In the genomic region with DNA sequence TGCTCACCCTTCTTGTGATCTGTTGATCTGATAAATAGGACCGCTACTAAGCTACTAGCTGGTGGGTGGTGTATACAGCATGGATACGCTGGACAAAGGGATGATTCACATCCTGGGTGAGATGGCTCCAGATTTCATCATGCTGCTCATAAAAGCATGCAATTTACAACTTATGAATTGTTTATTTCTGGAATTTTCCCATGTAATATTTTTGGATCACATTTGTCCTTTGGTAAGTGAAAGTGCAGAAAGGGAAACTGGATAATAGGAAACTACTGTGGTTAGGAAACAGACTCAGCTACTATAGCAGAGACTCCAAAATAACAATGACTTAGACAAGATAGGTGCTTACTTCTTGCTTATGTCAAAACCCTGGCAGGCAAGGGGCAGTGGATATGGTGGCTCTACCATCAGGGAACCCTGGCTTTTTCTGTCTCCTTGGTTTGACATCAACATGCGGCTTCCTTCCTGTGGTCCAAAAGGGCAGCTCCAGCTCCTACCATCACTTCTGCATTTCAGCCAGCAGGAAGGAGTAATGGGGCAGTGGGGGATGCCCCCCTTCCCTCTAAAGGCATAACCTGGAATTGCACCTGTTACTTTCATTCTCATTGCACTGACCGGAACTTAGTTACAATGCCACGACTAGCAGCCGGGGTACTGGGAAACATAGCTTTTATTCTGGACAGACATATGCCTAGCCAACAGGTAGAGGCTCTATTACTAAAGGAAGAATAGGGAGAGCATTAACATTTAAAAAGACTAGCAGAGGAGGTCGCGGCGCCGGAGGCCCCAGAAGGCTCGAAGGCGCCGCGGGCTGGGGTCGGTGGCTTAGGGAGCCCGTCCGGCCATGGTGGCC, we compare ENCODE assay signal across 1 cellular context.
A peak's percentile ranks its signal among the peaks of the same experiment; 100 is the strongest.
TF ChIP-seq lines count a peak whose summit lies in the region.

No MANE protein-coding gene starts in this region.

TF ChIP-seq in K562, 482 proteins besides CTCF, POLR2A, EP300 and RAD21 (continued from another document and continues in another):
- TF ChIP-seq, protein P1, sequence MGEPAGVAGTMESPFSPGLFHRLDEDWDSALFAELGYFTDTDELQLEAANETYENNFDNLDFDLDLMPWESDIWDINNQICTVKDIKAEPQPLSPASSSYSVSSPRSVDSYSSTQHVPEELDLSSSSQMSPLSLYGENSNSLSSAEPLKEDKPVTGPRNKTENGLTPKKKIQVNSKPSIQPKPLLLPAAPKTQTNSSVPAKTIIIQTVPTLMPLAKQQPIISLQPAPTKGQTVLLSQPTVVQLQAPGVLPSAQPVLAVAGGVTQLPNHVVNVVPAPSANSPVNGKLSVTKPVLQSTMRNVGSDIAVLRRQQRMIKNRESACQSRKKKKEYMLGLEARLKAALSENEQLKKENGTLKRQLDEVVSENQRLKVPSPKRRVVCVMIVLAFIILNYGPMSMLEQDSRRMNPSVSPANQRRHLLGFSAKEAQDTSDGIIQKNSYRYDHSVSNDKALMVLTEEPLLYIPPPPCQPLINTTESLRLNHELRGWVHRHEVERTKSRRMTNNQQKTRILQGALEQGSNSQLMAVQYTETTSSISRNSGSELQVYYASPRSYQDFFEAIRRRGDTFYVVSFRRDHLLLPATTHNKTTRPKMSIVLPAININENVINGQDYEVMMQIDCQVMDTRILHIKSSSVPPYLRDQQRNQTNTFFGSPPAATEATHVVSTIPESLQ (CRISPR knock-in tag; IDR thresholded peaks at IDR 0.05), result no peak
- TF ChIP-seq IFI16 (CRISPR knock-in tag; IDR thresholded peaks at IDR 0.05) (no peak), ELK1 (CRISPR knock-in tag; IDR thresholded peaks at IDR 0.05) (no peak), ZNF75A (CRISPR knock-in tag; IDR thresholded peaks at IDR 0.05) (no peak), TEAD4 (IDR thresholded peaks at IDR 0.05; ENCODE audit: low read length) (peak; percentile 17; the same call in 1 of the 2 replicates), TEAD4 (CRISPR knock-in tag; IDR thresholded peaks at IDR 0.05; ENCODE audit: borderline replicate concordance) (no peak), NR2C1 (IDR thresholded peaks at IDR 0.05) (no peak), NR2C1 (tag; IDR thresholded peaks at IDR 0.05) (peak; percentile 11; the same call in 1 of the 2 replicates), BRD9 (IDR thresholded peaks at IDR 0.05; ENCODE audit: low read depth, partially characterized antibody) (no peak), NONO (IDR thresholded peaks at IDR 0.05; ENCODE audit: low read depth in 2 of 2, low read length in 1 of 2) (no peak), NFYB (IDR thresholded peaks at IDR 0.05; ENCODE audit: extremely low read depth, insufficient read length) (no peak), PATZ1 (CRISPR knock-in tag; IDR thresholded peaks at IDR 0.05; ENCODE audit: borderline replicate concordance) (no peak), PURB (CRISPR knock-in tag; IDR thresholded peaks at IDR 0.05; ENCODE audit: low read depth) (no peak), HNRNPK (IDR thresholded peaks at IDR 0.05; ENCODE audit: low read depth, low read length, poor library complexity, severe bottlenecking) (no peak), HDAC8 (tag; IDR thresholded peaks at IDR 0.05) (peak; percentile 31; the same call in 1 of the 2 replicates), COPS2 (conservative IDR thresholded peaks at IDR 0.05) (no peak), CEBPG (CRISPR knock-in tag; IDR thresholded peaks at IDR 0.05) (peak; percentile 91), CEBPG (tag; conservative IDR thresholded peaks at IDR 0.05 in 1 of 2, IDR thresholded peaks at IDR 0.05 in 1 of 2) (peak; percentile 82 to 99), ESRRA (IDR thresholded peaks at IDR 0.05; ENCODE audit: borderline replicate concordance, low read depth) (no peak), ZNF121 (CRISPR knock-in tag; conservative IDR thresholded peaks at IDR 0.05) (no peak), TBL1XR1 (IDR thresholded peaks at IDR 0.05; ENCODE audit: low read length in 2 of 2) (no peak), PHF20 (IDR thresholded peaks at IDR 0.05; ENCODE audit: partially characterized antibody) (no peak), HMGXB4 (CRISPR knock-in tag; IDR thresholded peaks at IDR 0.05) (no peak), HNRNPL (IDR thresholded peaks at IDR 0.05; ENCODE audit: low read depth, low read length) (no peak), SPI1 (IDR thresholded peaks at IDR 0.05; ENCODE audit: borderline replicate concordance, low read depth, low read length) (peak; percentile 78), ZNF316 (IDR thresholded peaks at IDR 0.05) (no peak), SMARCC2 (IDR thresholded peaks at IDR 0.05; ENCODE audit: low read depth) (no peak), ETV1 (tag; conservative IDR thresholded peaks at IDR 0.05; ENCODE audit: low read depth) (peak; percentile 70), CBX1 (IDR thresholded peaks at IDR 0.05; ENCODE audit: low read depth) (no peak), FUS (optimal IDR thresholded peaks at IDR 0.05; ENCODE audit: low read depth, low read length) (no peak), MIER1 (IDR thresholded peaks at IDR 0.05; ENCODE audit: low read depth) (no peak), NR2F6 (CRISPR knock-in tag; IDR thresholded peaks at IDR 0.05) (no peak), RAD51 (IDR thresholded peaks at IDR 0.05; ENCODE audit: borderline replicate concordance, low read depth) (no peak), SMARCB1 (IDR thresholded peaks at IDR 0.05; ENCODE audit: insufficient read length, low read depth) (no peak), ARID3A (IDR thresholded peaks at IDR 0.05; ENCODE audit: borderline replicate concordance, low read depth, low read length) (no peak), SMAD1 (IDR thresholded peaks at IDR 0.05; ENCODE audit: low read depth, low read length, partially characterized antibody) (no peak), ZNF3 (CRISPR knock-in tag; IDR thresholded peaks at IDR 0.05) (no peak), FOXO4 (CRISPR knock-in tag; IDR thresholded peaks at IDR 0.05) (0 out of 2 replicates have a peak, but pooled peaks have one; percentile 3), STAT5B (CRISPR knock-in tag; IDR thresholded peaks at IDR 0.05) (no peak)
- TF ChIP-seq, protein P2, sequence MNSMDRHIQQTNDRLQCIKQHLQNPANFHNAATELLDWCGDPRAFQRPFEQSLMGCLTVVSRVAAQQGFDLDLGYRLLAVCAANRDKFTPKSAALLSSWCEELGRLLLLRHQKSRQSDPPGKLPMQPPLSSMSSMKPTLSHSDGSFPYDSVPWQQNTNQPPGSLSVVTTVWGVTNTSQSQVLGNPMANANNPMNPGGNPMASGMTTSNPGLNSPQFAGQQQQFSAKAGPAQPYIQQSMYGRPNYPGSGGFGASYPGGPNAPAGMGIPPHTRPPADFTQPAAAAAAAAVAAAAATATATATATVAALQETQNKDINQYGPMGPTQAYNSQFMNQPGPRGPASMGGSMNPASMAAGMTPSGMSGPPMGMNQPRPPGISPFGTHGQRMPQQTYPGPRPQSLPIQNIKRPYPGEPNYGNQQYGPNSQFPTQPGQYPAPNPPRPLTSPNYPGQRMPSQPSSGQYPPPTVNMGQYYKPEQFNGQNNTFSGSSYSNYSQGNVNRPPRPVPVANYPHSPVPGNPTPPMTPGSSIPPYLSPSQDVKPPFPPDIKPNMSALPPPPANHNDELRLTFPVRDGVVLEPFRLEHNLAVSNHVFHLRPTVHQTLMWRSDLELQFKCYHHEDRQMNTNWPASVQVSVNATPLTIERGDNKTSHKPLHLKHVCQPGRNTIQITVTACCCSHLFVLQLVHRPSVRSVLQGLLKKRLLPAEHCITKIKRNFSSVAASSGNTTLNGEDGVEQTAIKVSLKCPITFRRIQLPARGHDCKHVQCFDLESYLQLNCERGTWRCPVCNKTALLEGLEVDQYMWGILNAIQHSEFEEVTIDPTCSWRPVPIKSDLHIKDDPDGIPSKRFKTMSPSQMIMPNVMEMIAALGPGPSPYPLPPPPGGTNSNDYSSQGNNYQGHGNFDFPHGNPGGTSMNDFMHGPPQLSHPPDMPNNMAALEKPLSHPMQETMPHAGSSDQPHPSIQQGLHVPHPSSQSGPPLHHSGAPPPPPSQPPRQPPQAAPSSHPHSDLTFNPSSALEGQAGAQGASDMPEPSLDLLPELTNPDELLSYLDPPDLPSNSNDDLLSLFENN (IDR thresholded peaks at IDR 0.05; ENCODE audit: low read depth in 2 of 2, low read length in 2 of 2), result no peak
- TF ChIP-seq, protein P3, sequence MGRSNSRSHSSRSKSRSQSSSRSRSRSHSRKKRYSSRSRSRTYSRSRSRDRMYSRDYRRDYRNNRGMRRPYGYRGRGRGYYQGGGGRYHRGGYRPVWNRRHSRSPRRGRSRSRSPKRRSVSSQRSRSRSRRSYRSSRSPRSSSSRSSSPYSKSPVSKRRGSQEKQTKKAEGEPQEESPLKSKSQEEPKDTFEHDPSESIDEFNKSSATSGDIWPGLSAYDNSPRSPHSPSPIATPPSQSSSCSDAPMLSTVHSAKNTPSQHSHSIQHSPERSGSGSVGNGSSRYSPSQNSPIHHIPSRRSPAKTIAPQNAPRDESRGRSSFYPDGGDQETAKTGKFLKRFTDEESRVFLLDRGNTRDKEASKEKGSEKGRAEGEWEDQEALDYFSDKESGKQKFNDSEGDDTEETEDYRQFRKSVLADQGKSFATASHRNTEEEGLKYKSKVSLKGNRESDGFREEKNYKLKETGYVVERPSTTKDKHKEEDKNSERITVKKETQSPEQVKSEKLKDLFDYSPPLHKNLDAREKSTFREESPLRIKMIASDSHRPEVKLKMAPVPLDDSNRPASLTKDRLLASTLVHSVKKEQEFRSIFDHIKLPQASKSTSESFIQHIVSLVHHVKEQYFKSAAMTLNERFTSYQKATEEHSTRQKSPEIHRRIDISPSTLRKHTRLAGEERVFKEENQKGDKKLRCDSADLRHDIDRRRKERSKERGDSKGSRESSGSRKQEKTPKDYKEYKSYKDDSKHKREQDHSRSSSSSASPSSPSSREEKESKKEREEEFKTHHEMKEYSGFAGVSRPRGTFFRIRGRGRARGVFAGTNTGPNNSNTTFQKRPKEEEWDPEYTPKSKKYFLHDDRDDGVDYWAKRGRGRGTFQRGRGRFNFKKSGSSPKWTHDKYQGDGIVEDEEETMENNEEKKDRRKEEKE (IDR thresholded peaks at IDR 0.05; ENCODE audit: borderline replicate concordance in 1 of 2, control insufficient read depth in 1 of 2, low read depth in 2 of 2, low read length in 1 of 2), result no peak
- TF ChIP-seq, protein P4, sequence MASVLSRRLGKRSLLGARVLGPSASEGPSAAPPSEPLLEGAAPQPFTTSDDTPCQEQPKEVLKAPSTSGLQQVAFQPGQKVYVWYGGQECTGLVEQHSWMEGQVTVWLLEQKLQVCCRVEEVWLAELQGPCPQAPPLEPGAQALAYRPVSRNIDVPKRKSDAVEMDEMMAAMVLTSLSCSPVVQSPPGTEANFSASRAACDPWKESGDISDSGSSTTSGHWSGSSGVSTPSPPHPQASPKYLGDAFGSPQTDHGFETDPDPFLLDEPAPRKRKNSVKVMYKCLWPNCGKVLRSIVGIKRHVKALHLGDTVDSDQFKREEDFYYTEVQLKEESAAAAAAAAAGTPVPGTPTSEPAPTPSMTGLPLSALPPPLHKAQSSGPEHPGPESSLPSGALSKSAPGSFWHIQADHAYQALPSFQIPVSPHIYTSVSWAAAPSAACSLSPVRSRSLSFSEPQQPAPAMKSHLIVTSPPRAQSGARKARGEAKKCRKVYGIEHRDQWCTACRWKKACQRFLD (CRISPR knock-in tag; IDR thresholded peaks at IDR 0.05), result no peak
